22 cellular contexts compared by ENCODE assay signal in the genomic region with DNA sequence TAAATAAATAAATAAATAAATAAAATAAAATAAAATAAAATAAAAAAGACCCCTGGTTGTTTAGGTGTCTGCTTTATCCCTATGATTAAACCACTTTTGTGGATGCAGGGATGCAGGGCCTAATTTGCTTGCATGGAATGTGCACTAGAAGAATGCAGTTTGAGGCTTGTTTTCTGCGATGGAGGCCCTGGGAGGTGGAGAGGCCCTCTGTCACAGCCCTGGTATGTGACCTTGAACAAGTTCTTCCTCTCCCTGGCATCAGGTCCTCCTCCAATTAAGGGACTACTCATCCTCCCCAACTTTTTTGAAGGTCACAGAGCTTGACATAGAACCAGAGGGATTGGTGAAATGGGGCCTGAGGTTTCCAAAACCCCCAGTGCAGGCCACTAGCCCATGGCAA. TPM values are rescaled to one million over a fixed set of nuclear protein-coding genes. Genes with fewer than 3 reads are reported as not detected.
"Had no signal": no experiment of that assay in that cellular context is flagged by ENCODE, and none has a peak within 500 bp of the region (broad histone marks: within the 10 kb centered on the region; RNA-seq: fewer than 3 reads in every experiment).

No MANE protein-coding gene starts in this region.

- H3K4me3 ChIP-seq: adrenal gland, lower lobe of right lung, mucosa of descending colon, upper lobe of left lung had no signal

- H3K4me1 Mint-ChIP-seq: activated naive CD4-positive, alpha-beta T cell treated with anti-CD3 and anti-CD28 coated beads, Interleukin-2, amount 50 U/mL, for 24 hours had no signal

- H3K9me3 Mint-ChIP-seq: activated naive CD4-positive, alpha-beta T cell treated with anti-CD3 and anti-CD28 coated beads, Interleukin-2, amount 50 U/mL, for 24 hours; neural crest cell had no signal

- H3K27me3 ChIP-seq: adrenal gland, foreskin keratinocyte, upper lobe of left lung had no signal

- H3K27ac ChIP-seq: foreskin keratinocyte, lower lobe of right lung, upper lobe of left lung had no signal

- H3K27me3 Mint-ChIP-seq: activated naive CD4-positive, alpha-beta T cell treated with anti-CD3 and anti-CD28 coated beads, Interleukin-2, amount 50 U/mL, for 24 hours had no signal

- H3K27ac Mint-ChIP-seq: activated naive CD4-positive, alpha-beta T cell treated with anti-CD3 and anti-CD28 coated beads, Interleukin-2, amount 50 U/mL, for 24 hours had no signal

- DNase-seq: activated gamma-delta T cell treated with Interleukin-2 at 50 U/mL for 16 hours; activated T-cell treated with anti-CD3 and anti-CD28 coated beads, Interleukin-2, amount 50 U/mL, for 1 hour; cortex of kidney; foreskin keratinocyte; hippocampal formation; left colon; lower lobe of right lung; mucosa of descending colon; posterior cingulate gyrus; retina; stimulated activated CD4-positive, alpha-beta T cell treated with anti-CD3 and anti-CD28 coated beads, Interleukin-4, amount 100 ng/mL, for 24 hours; stimulated activated naive CD8-positive, alpha-beta T cell treated with anti-CD3 and anti-CD28 coated beads, Interleukin-15, Interleukin-2, amounts not matched to agents 100 U/mL and 50 U/mL, for 24 hours; T-helper 9 cell; upper lobe of left lung had no signal

- H3K4me1 ChIP-seq: adrenal gland, foreskin keratinocyte, lower lobe of right lung had no signal

- H3K4me3 Mint-ChIP-seq: activated naive CD4-positive, alpha-beta T cell treated with anti-CD3 and anti-CD28 coated beads, Interleukin-2, amount 50 U/mL, for 24 hours; neural crest cell had no signal

- ATAC-seq: foreskin keratinocyte; left colon; lower lobe of right lung; mucosa of descending colon; stimulated activated naive CD8-positive, alpha-beta T cell treated with anti-CD3 and anti-CD28 coated beads, Interleukin-15, Interleukin-2, amounts not matched to agents 100 U/mL and 50 U/mL, for 24 hours had no signal

- H3K9me3 ChIP-seq: adrenal gland, lower lobe of right lung, mucosa of descending colon, upper lobe of left lung had no signal

- H3K36me3 ChIP-seq: adrenal gland, lower lobe of right lung, upper lobe of left lung had no signal

- H3K36me3 Mint-ChIP-seq: activated naive CD4-positive, alpha-beta T cell treated with anti-CD3 and anti-CD28 coated beads, Interleukin-2, amount 50 U/mL, for 24 hours had no signal

RNA-seq across cellular contexts. Expression of a gene that starts 22.7 kb away (rescaled TPM):
- total RNA-seq: epithelial cell of proximal tubule; fibroblast of lung; foreskin keratinocyte; glomerular endothelial cell; left colon; lower lobe of right lung; mucosa of descending colon; subcutaneous adipose tissue; T-helper 1 cell treated with Interleukin-12 subunit alpha and Interleukin-12 subunit beta and Interleukin-4 antibody, amounts not matched to agents 30 ng/mL and 1 ng/mL, for 36 hours; upper lobe of left lung had no signal
